ENCODE assay signal across 23 cellular contexts in genomic region chr2:10466801-10467200, GRCh38.
"Had no signal": no experiment of that assay in that cellular context is flagged by ENCODE, and none has a peak within 500 bp of the region (broad histone marks: within the 10 kb centered on the region; RNA-seq: fewer than 3 reads in every experiment).

No MANE protein-coding gene starts in this region.

- H3K27ac ChIP-seq: epithelial cell of prostate, gastroesophageal sphincter, neutrophil, ovary, tibial artery had no signal

- H3K27me3 Mint-ChIP-seq: activated naive CD8-positive, alpha-beta T cell treated with anti-CD3 and anti-CD28 coated beads for 36 hours had no signal

- H3K4me3 Mint-ChIP-seq: activated CD4-positive, alpha-beta memory T cell treated with anti-CD3 and anti-CD28 coated beads, Interleukin-2, amount 10 ng/mL, durations not matched to agents 7 days and 5 days; activated naive CD8-positive, alpha-beta T cell treated with anti-CD3 and anti-CD28 coated beads for 36 hours; activated T-helper 1 cell treated with anti-CD3 and anti-CD28 coated beads, Interleukin-12 subunit alpha, Interleukin-12 subunit beta, Interleukin-2, Interleukin-4 antibody, amounts not matched to agents 30 ng/mL and 10 ng/mL and 1 ng/mL, durations not matched to agents 14 hours and 24 hours and 36 hours; natural killer cell treated with Interleukin-12 subunit alpha and Interleukin-12 subunit beta and Interleukin-15 and Interleukin-18, amount 100 ng/mL, for 72 hours; stimulated activated effector memory CD8-positive, alpha-beta T cell treated with anti-CD3 and anti-CD28 coated beads, Interleukin-12 subunit alpha, Interleukin-12 subunit beta, amount 100 ng/mL, for 72 hours; stimulated activated naive CD8-positive, alpha-beta T cell treated with anti-CD3 and anti-CD28 coated beads, Interleukin-15, amount 100 ng/mL, for 72 hours; T-helper 1 cell treated with Interleukin-12 subunit alpha and Interleukin-12 subunit beta and Interleukin-4 antibody, amounts not matched to agents 30 μg/mL and 1 μg/mL, for 36 hours had no signal

- H3K9me3 Mint-ChIP-seq: activated CD4-positive, alpha-beta memory T cell treated with anti-CD3 and anti-CD28 coated beads, Interleukin-2, amount 10 ng/mL, durations not matched to agents 7 days and 5 days; activated naive CD8-positive, alpha-beta T cell treated with anti-CD3 and anti-CD28 coated beads for 36 hours; activated T-helper 1 cell treated with anti-CD3 and anti-CD28 coated beads, Interleukin-12 subunit alpha, Interleukin-12 subunit beta, Interleukin-2, Interleukin-4 antibody, amounts not matched to agents 30 ng/mL and 10 ng/mL and 1 ng/mL, durations not matched to agents 14 hours and 24 hours and 36 hours; natural killer cell treated with Interleukin-12 subunit alpha and Interleukin-12 subunit beta and Interleukin-15 and Interleukin-18, amount 100 ng/mL, for 72 hours; stimulated activated effector memory CD8-positive, alpha-beta T cell treated with anti-CD3 and anti-CD28 coated beads, Interleukin-12 subunit alpha, Interleukin-12 subunit beta, amount 100 ng/mL, for 72 hours; stimulated activated naive CD8-positive, alpha-beta T cell treated with anti-CD3 and anti-CD28 coated beads, Interleukin-15, amount 100 ng/mL, for 72 hours; T-helper 1 cell treated with Interleukin-12 subunit alpha and Interleukin-12 subunit beta and Interleukin-4 antibody, amounts not matched to agents 30 μg/mL and 1 μg/mL, for 36 hours had no signal

- H3K27me3 ChIP-seq: gastroesophageal sphincter, neutrophil, ovary had no signal

- H3K4me1 ChIP-seq: gastroesophageal sphincter, tibial artery had no signal

- H3K27ac Mint-ChIP-seq: activated CD4-positive, alpha-beta memory T cell treated with anti-CD3 and anti-CD28 coated beads, Interleukin-2, amount 10 ng/mL, durations not matched to agents 7 days and 5 days; activated naive CD8-positive, alpha-beta T cell treated with anti-CD3 and anti-CD28 coated beads for 36 hours; activated T-helper 1 cell treated with anti-CD3 and anti-CD28 coated beads, Interleukin-12 subunit alpha, Interleukin-12 subunit beta, Interleukin-2, Interleukin-4 antibody, amounts not matched to agents 30 ng/mL and 10 ng/mL and 1 ng/mL, durations not matched to agents 14 hours and 24 hours and 36 hours; natural killer cell treated with Interleukin-12 subunit alpha and Interleukin-12 subunit beta and Interleukin-15 and Interleukin-18, amount 100 ng/mL, for 72 hours; stimulated activated effector memory CD8-positive, alpha-beta T cell treated with anti-CD3 and anti-CD28 coated beads, Interleukin-12 subunit alpha, Interleukin-12 subunit beta, amount 100 ng/mL, for 72 hours; stimulated activated naive CD8-positive, alpha-beta T cell treated with anti-CD3 and anti-CD28 coated beads, Interleukin-15, amount 100 ng/mL, for 72 hours; T-helper 1 cell treated with Interleukin-12 subunit alpha and Interleukin-12 subunit beta and Interleukin-4 antibody, amounts not matched to agents 30 μg/mL and 1 μg/mL, for 36 hours had no signal

- ATAC-seq: gastroesophageal sphincter; natural killer cell treated with Interleukin-12 subunit alpha and Interleukin-12 subunit beta and Interleukin-15 and Interleukin-18, amount 100 ng/mL, for 72 hours; stimulated activated effector memory CD8-positive, alpha-beta T cell treated with anti-CD3 and anti-CD28 coated beads, Interleukin-12 subunit alpha, Interleukin-12 subunit beta, amount 100 ng/mL, for 72 hours; stimulated activated naive CD8-positive, alpha-beta T cell treated with anti-CD3 and anti-CD28 coated beads, Interleukin-15, amount 100 ng/mL, for 72 hours had no signal

- H3K4me3 ChIP-seq: gastroesophageal sphincter, ovary, tibial artery had no signal

- DNase-seq: activated CD4-positive, alpha-beta memory T cell treated with anti-CD3 and anti-CD28 coated beads, Interleukin-2, amount 10 ng/mL, durations not matched to agents 7 days and 5 days; activated CD4-positive, alpha-beta T cell treated with anti-CD3 and anti-CD28 coated beads for 48 hours; activated naive CD4-positive, alpha-beta T cell treated with Interleukin-2 at 50 U/mL for 16 hours; activated naive CD8-positive, alpha-beta T cell treated with anti-CD3 and anti-CD28 coated beads for 36 hours; activated T-cell treated with anti-CD3 and anti-CD28 coated beads for 4 hours; amygdala; cerebellar nuclear complex; cortex of kidney; head of caudate nucleus; hypothalamus; ovary; right cardiac atrium; stimulated activated CD4-positive, alpha-beta T cell treated with anti-CD3 and anti-CD28 coated beads, Interleukin-2, amount 100 ng/mL, for 24 hours; stimulated activated naive CD8-positive, alpha-beta T cell treated with anti-CD3 and anti-CD28 coated beads, Interleukin-15, amount 100 ng/mL, for 72 hours; T1000 had no signal

- H3K36me3 ChIP-seq: gastroesophageal sphincter, neutrophil, ovary, tibial artery had no signal

- H3K36me3 Mint-ChIP-seq: activated naive CD8-positive, alpha-beta T cell treated with anti-CD3 and anti-CD28 coated beads for 36 hours; natural killer cell treated with Interleukin-12 subunit alpha and Interleukin-12 subunit beta and Interleukin-15 and Interleukin-18, amount 100 ng/mL, for 72 hours; stimulated activated effector memory CD8-positive, alpha-beta T cell treated with anti-CD3 and anti-CD28 coated beads, Interleukin-12 subunit alpha, Interleukin-12 subunit beta, amount 100 ng/mL, for 72 hours had no signal

- H3K4me1 Mint-ChIP-seq: activated CD4-positive, alpha-beta memory T cell treated with anti-CD3 and anti-CD28 coated beads, Interleukin-2, amount 10 ng/mL, durations not matched to agents 7 days and 5 days; activated naive CD8-positive, alpha-beta T cell treated with anti-CD3 and anti-CD28 coated beads for 36 hours; stimulated activated effector memory CD8-positive, alpha-beta T cell treated with anti-CD3 and anti-CD28 coated beads, Interleukin-12 subunit alpha, Interleukin-12 subunit beta, amount 100 ng/mL, for 72 hours; stimulated activated naive CD8-positive, alpha-beta T cell treated with anti-CD3 and anti-CD28 coated beads, Interleukin-15, amount 100 ng/mL, for 72 hours had no signal
